In the genomic region with DNA sequence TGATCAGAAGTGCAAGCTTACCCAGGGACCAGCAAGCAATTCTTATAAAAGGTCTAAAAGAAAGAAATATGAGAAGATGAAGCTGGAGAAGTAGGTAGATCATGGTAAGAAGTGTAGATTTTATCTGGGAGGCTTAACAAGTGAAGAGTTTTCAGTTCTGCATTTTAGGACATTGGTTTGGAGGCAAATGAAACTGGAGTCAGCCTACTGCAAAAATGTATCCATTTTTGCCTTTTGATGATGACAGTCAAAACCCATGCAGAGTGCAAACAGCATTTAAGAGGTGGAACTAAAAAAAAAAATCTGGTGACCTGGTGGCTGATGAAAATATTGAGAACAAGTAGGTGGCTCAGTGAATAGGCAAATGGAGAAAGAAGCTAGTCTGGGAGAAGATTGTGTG, we compare ENCODE assay signal across 12 cellular contexts.
DNase-seq lines count a peak whose midpoint lies in the region; ATAC-seq and TF ChIP-seq lines count a peak whose summit lies in the region.
"Had no signal": no experiment of that assay in that cellular context is flagged by ENCODE, and none has a peak within 500 bp of the region (broad histone marks: within the 10 kb centered on the region; RNA-seq: fewer than 3 reads in every experiment).

No MANE protein-coding gene starts in this region.

- no peak for TF ChIP-seq CTCF in endodermal cell (conservative IDR thresholded peaks at IDR 0.05)

- in situ Hi-C loops in GM23248 (cut with MboI): no loop called here

- no peaks in the 10 kb centered on the region for H3K79me2 ChIP-seq in GM23248 (ENCODE audit: insufficient read depth)

- H3K4me1 ChIP-seq in endodermal cell (ENCODE audit: control insufficient read depth, insufficient read depth, low read length) (no peaks in the 10 kb centered on the region), GM23248 (ENCODE audit: insufficient read depth) (peaks cover 15% of the 10 kb centered on the region)
- H3K4me1 ChIP-seq: suprapubic skin had no signal

- DNase-seq in endodermal cell: no peak
- no peak for DNase-seq in GM23248
- DNase-seq in KG1 (lab: John Stamatoyannopoulos, UW): no peak
- no peak for DNase-seq in NCI-H2227 (lab: John Stamatoyannopoulos, UW; ENCODE audit: unreplicated experiment)
- DNase-seq: activated naive CD8-positive, alpha-beta T cell treated with anti-CD3 and anti-CD28 coated beads, Interleukin-2, amount 10 ng/mL, durations not matched to agents 7 days and 5 days; KBM-7; NCI-H2107 had no signal

- H3K4me1 Mint-ChIP-seq in dendritic cell treated with granulocyte-macrophage colony-stimulating factor and Interleukin-4, amounts not matched to agents 40 ng/mL and 50 ng/mL, for 4 days (ENCODE audit: low read depth): peaks cover 16% of the 10 kb centered on the region
- no peaks in the 10 kb centered on the region for H3K4me1 Mint-ChIP-seq in endodermal cell

- H3K9me3 Mint-ChIP-seq in dendritic cell treated with granulocyte-macrophage colony-stimulating factor and Interleukin-4, amounts not matched to agents 40 ng/mL and 50 ng/mL, for 4 days: no peaks in the 10 kb centered on the region
- H3K9me3 Mint-ChIP-seq in endodermal cell: no peaks in the 10 kb centered on the region
- H3K9me3 Mint-ChIP-seq: activated naive CD8-positive, alpha-beta T cell treated with anti-CD3 and anti-CD28 coated beads, Interleukin-2, amount 10 ng/mL, durations not matched to agents 7 days and 5 days had no signal

- peak; percentile 92 for ATAC-seq in GM18867 (IDR thresholded peaks at IDR 0.05; ENCODE audit: unreplicated experiment)
- peak; percentile 85 for ATAC-seq in GM21526 (IDR thresholded peaks at IDR 0.05; ENCODE audit: low FRiP score, unreplicated experiment)
- ATAC-seq in HG03103 (IDR thresholded peaks at IDR 0.05; ENCODE audit: low read depth, unreplicated experiment): peak; percentile 86

- H3K27ac Mint-ChIP-seq in dendritic cell treated with granulocyte-macrophage colony-stimulating factor and Interleukin-4, amounts not matched to agents 40 ng/mL and 50 ng/mL, for 4 days: peak overlapping the region; percentile 42
- H3K27ac Mint-ChIP-seq in endodermal cell: no peak overlapping the region
- H3K27ac Mint-ChIP-seq: activated naive CD8-positive, alpha-beta T cell treated with anti-CD3 and anti-CD28 coated beads, Interleukin-2, amount 10 ng/mL, durations not matched to agents 7 days and 5 days had no signal

- H3K9ac ChIP-seq in endodermal cell (ENCODE audit: extremely low read depth, low read length, poor library complexity, severe bottlenecking): no peak overlapping the region
- H3K9ac ChIP-seq in GM23248: no peak overlapping the region

- peaks cover 5% of the 10 kb centered on the region for H3F3A ChIP-seq in GM23248 (ENCODE audit: insufficient read depth)

- no peaks in the 10 kb centered on the region for H3K36me3 Mint-ChIP-seq in dendritic cell treated with granulocyte-macrophage colony-stimulating factor and Interleukin-4, amounts not matched to agents 40 ng/mL and 50 ng/mL, for 4 days (ENCODE audit: low read depth)
- no peaks in the 10 kb centered on the region for H3K36me3 Mint-ChIP-seq in endodermal cell (ENCODE audit: low read depth)
- H3K36me3 Mint-ChIP-seq: activated naive CD8-positive, alpha-beta T cell treated with anti-CD3 and anti-CD28 coated beads, Interleukin-2, amount 10 ng/mL, durations not matched to agents 7 days and 5 days had no signal

- peaks cover 1% of the 10 kb centered on the region for H3K27me3 Mint-ChIP-seq in dendritic cell treated with granulocyte-macrophage colony-stimulating factor and Interleukin-4, amounts not matched to agents 40 ng/mL and 50 ng/mL, for 4 days
- H3K27me3 Mint-ChIP-seq in endodermal cell (ENCODE audit: insufficient read depth): no peaks in the 10 kb centered on the region

- H3K27ac ChIP-seq in endodermal cell (ENCODE audit: low read depth, low read length): no peak overlapping the region
- H3K27ac ChIP-seq in GM23248: no peak overlapping the region
- H3K27ac ChIP-seq: suprapubic skin had no signal

- no peak overlapping the region for H3K4me2 ChIP-seq in GM23248 (ENCODE audit: unreplicated experiment)

- peaks cover 4% of the 10 kb centered on the region; the same call in 1 of the 2 replicates for H3K9me2 ChIP-seq in GM23248 (ENCODE audit: insufficient read depth)

- H3K27me3 ChIP-seq in endodermal cell (ENCODE audit: control insufficient read depth, insufficient read depth, low read length, poor library complexity, severe bottlenecking): no peaks in the 10 kb centered on the region
- no peaks in the 10 kb centered on the region for H3K27me3 ChIP-seq in GM23248 (replicated peaks; ENCODE audit: insufficient read depth)
- H3K27me3 ChIP-seq: suprapubic skin had no signal

- intact Hi-C loops in dendritic cell treated with granulocyte-macrophage colony-stimulating factor and Interleukin-4, amounts not matched to agents 40 ng/mL and 50 ng/mL, for 4 days (cut with micrococcal nuclease): no loop called here

- no peak overlapping the region for H2AFZ ChIP-seq in GM23248

- H3K9me3 ChIP-seq in endodermal cell (ENCODE audit: control insufficient read depth, low read length): no peaks in the 10 kb centered on the region
- H3K9me3 ChIP-seq in GM23248 (ENCODE audit: low read depth): no peaks in the 10 kb centered on the region
- H3K9me3 ChIP-seq: suprapubic skin had no signal

- no peaks in the 10 kb centered on the region for H4K20me1 ChIP-seq in GM23248 (ENCODE audit: insufficient read depth)

- H3K4me3 ChIP-seq in endodermal cell (ENCODE audit: low read length) (no peak overlapping the region), GM23248 (no peak overlapping the region)
- H3K4me3 ChIP-seq: suprapubic skin had no signal

- H3K36me3 ChIP-seq in endodermal cell (ENCODE audit: control insufficient read depth, insufficient read depth, low read length) (no peaks in the 10 kb centered on the region), GM23248 (ENCODE audit: low read depth) (no peaks in the 10 kb centered on the region)
- H3K36me3 ChIP-seq: suprapubic skin had no signal

- peak overlapping the region; percentile 4 for H3K4me3 Mint-ChIP-seq in dendritic cell treated with granulocyte-macrophage colony-stimulating factor and Interleukin-4, amounts not matched to agents 40 ng/mL and 50 ng/mL, for 4 days
- no peak overlapping the region for H3K4me3 Mint-ChIP-seq in endodermal cell
- H3K4me3 Mint-ChIP-seq: activated naive CD8-positive, alpha-beta T cell treated with anti-CD3 and anti-CD28 coated beads, Interleukin-2, amount 10 ng/mL, durations not matched to agents 7 days and 5 days had no signal
